ENCODE assay signal across 1 cellular context in the genomic region with DNA sequence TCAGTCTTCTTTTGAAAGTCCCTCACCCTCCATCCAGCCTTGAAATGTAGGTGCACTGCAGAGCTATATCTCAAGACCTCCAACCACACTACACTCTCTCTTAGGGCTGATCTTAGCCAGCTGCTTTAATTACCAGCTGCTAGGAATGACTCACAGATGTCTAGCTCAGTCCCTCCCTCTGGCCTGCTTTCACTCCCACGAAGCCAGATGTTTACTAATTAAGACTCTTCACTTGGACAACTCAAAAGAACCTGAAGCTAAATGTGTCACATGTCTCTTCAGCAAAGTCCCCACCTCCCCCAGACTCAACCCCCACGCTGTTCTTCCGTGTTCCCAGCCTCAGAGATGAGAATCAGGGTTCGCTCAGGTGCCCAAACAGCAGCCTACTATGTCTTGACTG.
TF ChIP-seq lines count a peak whose summit lies in the region.

No MANE protein-coding gene starts in this region.

TF ChIP-seq in GM12878, 131 proteins besides CTCF, POLR2A, EP300 and RAD21 (continued from another document):
- no peak for TF ChIP-seq TAF1 (IDR thresholded peaks at IDR 0.05; ENCODE audit: borderline replicate concordance, low read depth, low read length)
- no peak for TF ChIP-seq TCF7 (IDR thresholded peaks at IDR 0.05; ENCODE audit: borderline replicate concordance)
- 0 out of 2 replicates have a peak, but pooled peaks have one; percentile 39 for TF ChIP-seq IRF4 (IDR thresholded peaks at IDR 0.05; ENCODE audit: low read depth, low read length)
- TF ChIP-seq DPF2 (IDR thresholded peaks at IDR 0.05), result no peak
- peak; percentile 53; the same call in 1 of the 2 replicates for TF ChIP-seq BCL11A (IDR thresholded peaks at IDR 0.05; ENCODE audit: low read depth, low read length)
- no peak for TF ChIP-seq PML (IDR thresholded peaks at IDR 0.05; ENCODE audit: low read length)
- no peak for TF ChIP-seq CBX5 (IDR thresholded peaks at IDR 0.05; ENCODE audit: low read depth)
- TF ChIP-seq SMARCA5 (IDR thresholded peaks at IDR 0.05), result no peak
- no peak for TF ChIP-seq PAX5 (IDR thresholded peaks at IDR 0.05; ENCODE audit: borderline replicate concordance, low read depth, low read length)
- no peak for TF ChIP-seq MYC (IDR thresholded peaks at IDR 0.05; ENCODE audit: insufficient read depth, insufficient read length, insufficient replicate concordance, low read length, severe bottlenecking)
- no peak for TF ChIP-seq ZZZ3 (IDR thresholded peaks at IDR 0.05; ENCODE audit: control insufficient read depth, insufficient read length, low read depth)
- no peak for TF ChIP-seq ZNF384 (IDR thresholded peaks at IDR 0.05; ENCODE audit: borderline replicate concordance, low read depth, low read length)
- TF ChIP-seq, protein P1, sequence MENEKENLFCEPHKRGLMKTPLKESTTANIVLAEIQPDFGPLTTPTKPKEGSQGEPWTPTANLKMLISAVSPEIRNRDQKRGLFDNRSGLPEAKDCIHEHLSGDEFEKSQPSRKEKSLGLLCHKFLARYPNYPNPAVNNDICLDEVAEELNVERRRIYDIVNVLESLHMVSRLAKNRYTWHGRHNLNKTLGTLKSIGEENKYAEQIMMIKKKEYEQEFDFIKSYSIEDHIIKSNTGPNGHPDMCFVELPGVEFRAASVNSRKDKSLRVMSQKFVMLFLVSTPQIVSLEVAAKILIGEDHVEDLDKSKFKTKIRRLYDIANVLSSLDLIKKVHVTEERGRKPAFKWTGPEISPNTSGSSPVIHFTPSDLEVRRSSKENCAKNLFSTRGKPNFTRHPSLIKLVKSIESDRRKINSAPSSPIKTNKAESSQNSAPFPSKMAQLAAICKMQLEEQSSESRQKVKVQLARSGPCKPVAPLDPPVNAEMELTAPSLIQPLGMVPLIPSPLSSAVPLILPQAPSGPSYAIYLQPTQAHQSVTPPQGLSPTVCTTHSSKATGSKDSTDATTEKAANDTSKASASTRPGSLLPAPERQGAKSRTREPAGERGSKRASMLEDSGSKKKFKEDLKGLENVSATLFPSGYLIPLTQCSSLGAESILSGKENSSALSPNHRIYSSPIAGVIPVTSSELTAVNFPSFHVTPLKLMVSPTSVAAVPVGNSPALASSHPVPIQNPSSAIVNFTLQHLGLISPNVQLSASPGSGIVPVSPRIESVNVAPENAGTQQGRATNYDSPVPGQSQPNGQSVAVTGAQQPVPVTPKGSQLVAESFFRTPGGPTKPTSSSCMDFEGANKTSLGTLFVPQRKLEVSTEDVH (IDR thresholded peaks at IDR 0.05; ENCODE audit: low read depth, partially characterized antibody), result no peak
- TF ChIP-seq MTA2 (IDR thresholded peaks at IDR 0.05; ENCODE audit: low read depth), result peak; percentile 65
